12 cellular contexts compared by ENCODE assay signal in the genomic region with DNA sequence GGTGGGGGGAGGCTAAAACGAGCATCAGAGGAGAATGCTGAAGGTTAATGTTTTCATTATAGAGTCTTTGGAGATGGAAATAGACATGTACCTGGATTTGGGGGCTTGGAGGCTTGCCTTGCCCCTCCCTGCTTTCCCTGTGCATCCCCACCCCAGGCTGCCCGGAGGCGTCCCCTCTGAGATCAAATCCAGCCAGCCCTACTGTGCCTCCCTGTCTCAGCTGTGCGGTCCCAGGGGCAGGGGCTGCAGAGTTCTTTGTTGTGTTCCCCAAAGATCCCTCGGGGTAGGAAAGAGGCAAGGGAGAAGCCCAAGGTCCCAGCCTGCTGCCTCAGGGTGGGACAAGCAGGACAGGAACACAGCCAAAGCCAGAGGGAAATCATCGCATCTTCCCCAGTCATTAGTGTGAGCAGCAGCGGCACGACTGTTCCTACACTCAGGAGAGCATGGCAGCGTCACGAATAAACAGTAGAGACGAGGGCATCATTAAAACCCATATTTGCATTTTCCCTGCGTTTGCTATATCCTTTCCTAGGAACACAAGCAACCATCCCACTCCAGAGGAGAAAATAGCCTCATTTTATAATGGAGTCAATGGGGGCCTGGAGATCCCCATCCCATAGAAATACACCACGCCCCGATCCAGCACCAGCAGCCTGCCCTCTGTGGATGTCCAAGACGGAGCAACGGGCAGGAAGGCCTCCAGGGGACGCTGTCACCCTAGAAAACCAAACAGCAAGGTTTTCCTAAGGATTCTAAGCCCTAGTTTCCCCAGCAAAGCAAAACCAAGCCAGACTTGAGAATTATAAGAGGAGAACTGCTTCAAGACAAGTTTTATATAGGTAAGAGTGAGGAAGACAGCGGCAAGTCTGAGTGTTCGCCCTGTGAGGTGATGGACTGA. TPM values are rescaled to one million over a fixed set of nuclear protein-coding genes. Genes with fewer than 3 reads are reported as not detected.
DNase-seq lines count a peak whose midpoint lies in the region; ATAC-seq and TF ChIP-seq lines count a peak whose summit lies in the region.
"Had no signal": no experiment of that assay in that cellular context is flagged by ENCODE, and none has a peak within 500 bp of the region (broad histone marks: within the 10 kb centered on the region; RNA-seq: fewer than 3 reads in every experiment).

No MANE protein-coding gene starts in this region.

- H3K4me1 Mint-ChIP-seq in type B pancreatic cell (ENCODE audit: unreplicated experiment): no peaks in the 10 kb centered on the region
- H3K4me1 Mint-ChIP-seq: activated CD4-positive, alpha-beta T cell treated with anti-CD3 and anti-CD28 coated beads for 36 hours had no signal

- no peak for ATAC-seq in HG02571 (IDR thresholded peaks at IDR 0.05; ENCODE audit: unreplicated experiment)
- no peak for ATAC-seq in GM21786 (IDR thresholded peaks at IDR 0.05; ENCODE audit: unreplicated experiment)
- ATAC-seq: activated CD4-positive, alpha-beta T cell treated with anti-CD3 and anti-CD28 coated beads for 36 hours had no signal

- no peaks in the 10 kb centered on the region for H3K9me3 Mint-ChIP-seq in type B pancreatic cell

- H3K36me3 ChIP-seq in OCI-LY3 (replicated peaks; ENCODE audit: low read depth, low read length): no peaks in the 10 kb centered on the region
- no peaks in the 10 kb centered on the region for H3K36me3 ChIP-seq in GM23248 (ENCODE audit: low read depth)

- H3K79me2 ChIP-seq in OCI-LY3 (ENCODE audit: low read length): no peaks in the 10 kb centered on the region
- no peaks in the 10 kb centered on the region for H3K79me2 ChIP-seq in GM23248 (ENCODE audit: insufficient read depth)

- WGBS in GM23248 (ENCODE audit: low coverage in 1 of 2, low lambda C conversion rate in 2 of 2, missing lambda C conversion rate in 2 of 2), 2 experiments: 60 to 67% methylated on average over 19 of the region's 19 CpGs

- H3F3A ChIP-seq in GM23248 (ENCODE audit: insufficient read depth): no peaks in the 10 kb centered on the region

- H3K9me2 ChIP-seq in GM23248 (ENCODE audit: insufficient read depth): no peaks in the 10 kb centered on the region

- TF ChIP-seq CTCF in OCI-LY3 (IDR thresholded peaks at IDR 0.05; ENCODE audit: low read depth, low read length) (peak; percentile 23; the same call in 1 of the 2 replicates), fibroblast of villous mesenchyme (IDR thresholded peaks at IDR 0.05; ENCODE audit: insufficient read depth, low read depth, low read length) (peak; percentile 30), type B pancreatic cell (conservative IDR thresholded peaks at IDR 0.05) (peak; percentile 62)

- H3K36me3 Mint-ChIP-seq in type B pancreatic cell: no peaks in the 10 kb centered on the region

- H3K27me3 ChIP-seq in OCI-LY3 (ENCODE audit: low read depth, low read length) (peaks cover 40% of the 10 kb centered on the region), GM23248 (replicated peaks; ENCODE audit: insufficient read depth) (peaks cover 7% of the 10 kb centered on the region; the same call in 1 of the 2 replicates)

- in situ Hi-C loops in GM23248 (cut with MboI): no loop called here

- H3K27ac Mint-ChIP-seq in type B pancreatic cell: no peak overlapping the region
- H3K27ac Mint-ChIP-seq: activated CD4-positive, alpha-beta T cell treated with anti-CD3 and anti-CD28 coated beads for 36 hours had no signal

- no peak overlapping the region for H2AFZ ChIP-seq in OCI-LY3 (ENCODE audit: low read depth, low read length)
- no peak overlapping the region for H2AFZ ChIP-seq in GM23248

- no peak overlapping the region for H3K4me2 ChIP-seq in OCI-LY3 (ENCODE audit: low read length)
- H3K4me2 ChIP-seq in GM23248 (ENCODE audit: unreplicated experiment): no peak overlapping the region

- H3K4me3 ChIP-seq in OCI-LY3 (ENCODE audit: low read length): no peak overlapping the region
- H3K4me3 ChIP-seq in fibroblast of villous mesenchyme (ENCODE audit: low read depth, low read length): no peak overlapping the region
- no peak overlapping the region for H3K4me3 ChIP-seq in GM23248

- H4K20me1 ChIP-seq in OCI-LY3 (ENCODE audit: insufficient read depth, low read length) (no peaks in the 10 kb centered on the region), GM23248 (ENCODE audit: insufficient read depth) (no peaks in the 10 kb centered on the region)

- H3K4me3 Mint-ChIP-seq in type B pancreatic cell: no peak overlapping the region
- H3K4me3 Mint-ChIP-seq: activated CD4-positive, alpha-beta T cell treated with anti-CD3 and anti-CD28 coated beads for 36 hours had no signal

- no peaks in the 10 kb centered on the region for H3K9me3 ChIP-seq in OCI-LY3 (ENCODE audit: insufficient read depth, low read length)
- H3K9me3 ChIP-seq in GM23248 (ENCODE audit: low read depth): no peaks in the 10 kb centered on the region

- peaks cover 26% of the 10 kb centered on the region for H3K27me3 Mint-ChIP-seq in type B pancreatic cell

- DNase-seq in NCI-H82 (lab: John Stamatoyannopoulos, UW) (peak; percentile 60), NCI-H82 treated with DMSO at 0.1 percent for 48 hours (lab: John Stamatoyannopoulos, UW; ENCODE audit: unreplicated experiment) (no peak), fibroblast of villous mesenchyme (ENCODE audit: low read depth) (no peak), type B pancreatic cell (ENCODE audit: extremely low spot score, unreplicated experiment) (no peak), GM23248 (no peak)
- DNase-seq: activated CD4-positive, alpha-beta T cell treated with anti-CD3 and anti-CD28 coated beads for 36 hours; activated naive CD4-positive, alpha-beta T cell; NCI-H2171 treated with DMSO at 0.1 percent for 48 hours; SHP77 had no signal

- no peaks in the 10 kb centered on the region for H3K4me1 ChIP-seq in OCI-LY3 (ENCODE audit: low read length)
- H3K4me1 ChIP-seq in GM23248 (ENCODE audit: insufficient read depth): no peaks in the 10 kb centered on the region

- H3K27ac ChIP-seq in OCI-LY3 (ENCODE audit: low read length) (no peak overlapping the region), GM23248 (no peak overlapping the region)

- H3K9ac ChIP-seq in OCI-LY3 (ENCODE audit: low read length) (no peak overlapping the region), GM23248 (no peak overlapping the region)

RNA-seq across cellular contexts. Expression of a gene that starts 32.4 kb away (rescaled TPM):
- 0.43 TPM in 1 of 2 replicates, not detected in the other for total RNA-seq in fibroblast of villous mesenchyme
- total RNA-seq in type B pancreatic cell (ENCODE audit: low replicate concordance): 2.6 and 3.3 TPM in 2 replicates
- total RNA-seq in GM23248 (2014; rRNA removed; shearing (Covaris generic)): not detected in 2 replicates
- not detected in 2 replicates for polyA plus RNA-seq in GM23248 (2016; fragmentation: Nextera tagmentation; extraction: Ambion mirVana)
- total RNA-seq: activated CD4-positive, alpha-beta T cell treated with anti-CD3 and anti-CD28 coated beads for 36 hours had no signal
